Comparison of ENCODE assay signal across 9 cellular contexts in genomic region chr17:77470800-77471733, GRCh38.
DNase-seq lines count a peak whose midpoint lies in the region; ATAC-seq and TF ChIP-seq lines count a peak whose summit lies in the region.
"Had no signal": no experiment of that assay in that cellular context is flagged by ENCODE, and none has a peak within 500 bp of the region (broad histone marks: within the 10 kb centered on the region; RNA-seq: fewer than 3 reads in every experiment).

No MANE protein-coding gene starts in this region.

- H3K4me1 Mint-ChIP-seq in HFFc6 (ENCODE audit: low read depth): peaks cover 73% of the 10 kb centered on the region
- peaks cover 94% of the 10 kb centered on the region for H3K4me1 Mint-ChIP-seq in WTC11

- H3K27ac Mint-ChIP-seq in HFFc6: peak overlapping the region; percentile 88
- H3K27ac Mint-ChIP-seq in WTC11: peak overlapping the region; percentile 95

- H3K27me3 Mint-ChIP-seq in HFFc6 (ENCODE audit: insufficient read depth) (peaks cover 19% of the 10 kb centered on the region), WTC11 (ENCODE audit: low read depth) (no peaks in the 10 kb centered on the region)

- POLR2A ChIA-PET in WTC11 (lab: Charles Lee): no interaction called here

- peaks cover 62% of the 10 kb centered on the region for H3K4me1 ChIP-seq in skeletal muscle satellite cell (ENCODE audit: control insufficient read depth, insufficient read depth, low read length)

- peak overlapping the region; percentile 66 for H3K4me3 Mint-ChIP-seq in HFFc6
- peak overlapping the region; percentile 45 for H3K4me3 Mint-ChIP-seq in WTC11

- CTCF ChIA-PET in WTC11 (lab: Charles Lee): interaction anchor here (0.8 to 3.2 kb wide), 5 partner anchors 23 to 57 kb away, joined by 3 to 51 read pairs (median 3); no protein-coding TSS in a partner anchor

- ATAC-seq in WTC11 (peak; percentile 40), left cardiac atrium (peak; percentile 80 to 91), GM19023 (IDR thresholded peaks at IDR 0.05; ENCODE audit: unreplicated experiment) (no peak)

- H3K9me3 ChIP-seq in skeletal muscle satellite cell (replicated peaks; ENCODE audit: low read length): no peaks in the 10 kb centered on the region

- peaks cover 26% of the 10 kb centered on the region for H3K36me3 ChIP-seq in skeletal muscle satellite cell (ENCODE audit: insufficient read depth, low read length)

- DNase-seq in HFFc6 (no peak), WTC11 (ENCODE audit: low spot score) (peak; percentile 67), left cardiac atrium (peak; percentile 65), amygdala (lab: John Stamatoyannopoulos, UW) (no peak), DMS79 (lab: John Stamatoyannopoulos, UW) (no peak), pons (ENCODE audit: low spot score) (no peak)

- no peaks in the 10 kb centered on the region for H3K27me3 ChIP-seq in skeletal muscle satellite cell (ENCODE audit: control insufficient read depth, insufficient read depth, low read length)

- H3K9me3 Mint-ChIP-seq in HFFc6 (no peaks in the 10 kb centered on the region), WTC11 (no peaks in the 10 kb centered on the region; the same call in 1 of the 2 replicates)

- H3K4me3 ChIP-seq in skeletal muscle satellite cell (ENCODE audit: low read length): no peak overlapping the region

- H3K4me2 ChIP-seq in skeletal muscle satellite cell (ENCODE audit: low read length): peak overlapping the region; percentile 37

- intact Hi-C loops in left cardiac atrium (cut with DNase I): loop anchor here in 1 of 2 donors (5.0 kb wide), 1 partner anchor 34 kb away; no protein-coding TSS in a partner anchor

- H3K36me3 Mint-ChIP-seq in HFFc6 (ENCODE audit: low read depth): peaks cover 26% of the 10 kb centered on the region
- H3K36me3 Mint-ChIP-seq in WTC11: peaks cover 24% of the 10 kb centered on the region

- peak overlapping the region; percentile 25 for H3K9ac ChIP-seq in skeletal muscle satellite cell (ENCODE audit: low read depth, low read length)
- H3K9ac ChIP-seq: parathyroid adenoma had no signal

- TF ChIP-seq CTCF in HFFc6 (IDR thresholded peaks at IDR 0.05) (no peak), WTC11 (IDR thresholded peaks at IDR 0.05) (no peak)

TF ChIP-seq in WTC11, 78 proteins besides CTCF, POLR2A, EP300 and RAD21 (continues in another document):
- TF ChIP-seq ZNF532 (CRISPR knock-in tag; IDR thresholded peaks at IDR 0.05; ENCODE audit: borderline replicate concordance): no peak
- TF ChIP-seq ZNF121 (CRISPR knock-in tag; IDR thresholded peaks at IDR 0.05): peak; percentile 16; the same call in 1 of the 2 replicates
- no peak for TF ChIP-seq ATF2 (CRISPR knock-in tag; IDR thresholded peaks at IDR 0.05; ENCODE audit: borderline replicate concordance, low read depth)
- TF ChIP-seq NR2C2 (CRISPR knock-in tag; IDR thresholded peaks at IDR 0.05): no peak
- TF ChIP-seq, protein P1, sequence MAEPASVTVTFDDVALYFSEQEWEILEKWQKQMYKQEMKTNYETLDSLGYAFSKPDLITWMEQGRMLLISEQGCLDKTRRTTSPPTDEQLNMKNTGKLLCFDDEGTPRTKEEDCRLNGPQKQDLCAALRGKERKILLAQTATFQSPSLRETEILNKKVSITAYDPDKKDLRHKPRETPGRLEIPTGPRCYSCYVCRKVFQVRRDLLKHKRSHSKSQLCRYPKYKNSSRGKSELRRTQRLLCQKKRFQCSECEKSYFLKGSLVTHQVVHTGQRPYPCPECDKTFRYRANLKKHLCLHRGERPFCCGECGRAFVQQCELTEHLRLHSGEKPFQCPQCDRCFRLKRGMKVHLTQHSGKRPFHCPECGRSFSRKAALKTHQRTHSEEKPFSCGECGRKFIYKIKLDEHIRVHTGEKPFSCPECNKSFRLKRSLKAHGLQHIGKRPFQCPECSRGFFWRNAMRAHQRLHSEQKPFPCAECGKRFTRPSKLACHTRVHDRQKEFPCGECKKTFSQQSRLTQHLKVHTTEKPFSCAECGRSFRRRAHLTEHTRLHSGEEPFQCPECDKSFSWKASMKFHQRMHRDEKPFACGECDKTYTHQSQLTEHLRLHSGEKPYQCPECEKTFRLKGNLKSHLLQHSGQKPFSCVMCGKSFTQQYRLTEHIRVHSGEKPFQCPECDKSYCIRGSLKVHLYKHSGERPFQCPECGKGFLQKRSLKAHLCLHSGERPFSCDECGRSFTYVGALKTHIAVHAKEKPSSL (CRISPR knock-in tag; conservative IDR thresholded peaks at IDR 0.05): no peak
- TF ChIP-seq FOXK1 (CRISPR knock-in tag; IDR thresholded peaks at IDR 0.05): no peak
- TF ChIP-seq CREB1 (CRISPR knock-in tag; IDR thresholded peaks at IDR 0.05): no peak
- no peak for TF ChIP-seq AFF4 (CRISPR knock-in tag; IDR thresholded peaks at IDR 0.05; ENCODE audit: borderline replicate concordance)
- TF ChIP-seq RORB (CRISPR knock-in tag; IDR thresholded peaks at IDR 0.05): no peak

Comparison
In these comparisons a context has a peak if more than half of its experiments do, and no peak if none do; other contexts are left out.
1. DNase-seq: peak in WTC11 (single experiment) and left cardiac atrium (single experiment); none in HFFc6 (single experiment), amygdala (0 of 56), DMS79 (single experiment) and pons (single experiment).